ENCODE assay signal across 9 cellular contexts in genomic region chr4:3193531-3194203, GRCh38. TPM values are rescaled to one million over a fixed set of nuclear protein-coding genes. Genes with fewer than 3 reads are reported as not detected.
A peak's percentile ranks its signal among the peaks of the same experiment; 100 is the strongest.
DNase-seq lines count a peak whose midpoint lies in the region; ATAC-seq and TF ChIP-seq lines count a peak whose summit lies in the region.
"Had no signal": no experiment of that assay in that cellular context is flagged by ENCODE, and none has a peak within 500 bp of the region (broad histone marks: within the 10 kb centered on the region; RNA-seq: fewer than 3 reads in every experiment).

No MANE protein-coding gene starts in this region.

- no peaks in the 10 kb centered on the region for H3K4me1 ChIP-seq in MM.1S (ENCODE audit: low read length)

- H3K36me3 ChIP-seq in MM.1S (replicated peaks; ENCODE audit: insufficient read depth, low read length) (no peaks in the 10 kb centered on the region), brain microvascular endothelial cell (replicated peaks) (peaks cover 15% of the 10 kb centered on the region)

- no peaks in the 10 kb centered on the region for H3F3A ChIP-seq in MM.1S (ENCODE audit: insufficient read depth, low read length)

- H4K20me1 ChIP-seq in MM.1S (ENCODE audit: insufficient read depth, low read length): no peaks in the 10 kb centered on the region

- no peak overlapping the region for H2AFZ ChIP-seq in MM.1S (ENCODE audit: low read length)

- no peaks in the 10 kb centered on the region for H3K27me3 ChIP-seq in MM.1S (replicated peaks; ENCODE audit: insufficient read depth, low read length)
- no peaks in the 10 kb centered on the region for H3K27me3 ChIP-seq in brain microvascular endothelial cell (replicated peaks)

- no peaks in the 10 kb centered on the region for H3K9me2 ChIP-seq in MM.1S (replicated peaks; ENCODE audit: insufficient read depth, low read length)

- H3K79me2 ChIP-seq in MM.1S (ENCODE audit: low read length): no peaks in the 10 kb centered on the region

- DNase-seq in DMS53 (lab: John Stamatoyannopoulos, UW) (peak; percentile 47), MM.1S (no peak), brain microvascular endothelial cell (no peak), medulla oblongata (ENCODE audit: extremely low spot score) (peak; percentile 22), putamen (ENCODE audit: low spot score) (no peak), anterior cingulate cortex (lab: John Stamatoyannopoulos, UW) (no peak), A172 (ENCODE audit: low spot score) (no peak)
- DNase-seq: NCI-H446 treated with DMSO at 0.1 percent for 48 hours had no signal

- peak; percentile 26 for TF ChIP-seq CTCF in MM.1S (IDR thresholded peaks at IDR 0.05; ENCODE audit: low read length)
- TF ChIP-seq CTCF in brain microvascular endothelial cell (IDR thresholded peaks at IDR 0.05; ENCODE audit: low read depth, low read length, missing control alignments): peak; percentile 15

- H3K4me3 ChIP-seq in MM.1S (ENCODE audit: low read length) (no peak overlapping the region), brain microvascular endothelial cell (ENCODE audit: low read depth, low read length) (no peak overlapping the region)

- H3K9ac ChIP-seq in MM.1S (ENCODE audit: low read length): no peak overlapping the region

- H3K9me3 ChIP-seq in MM.1S (replicated peaks; ENCODE audit: insufficient read depth, low read length): no peaks in the 10 kb centered on the region

- H3K27ac ChIP-seq in MM.1S (ENCODE audit: low read length) (no peak overlapping the region), brain microvascular endothelial cell (no peak overlapping the region)

- in situ Hi-C loops in brain microvascular endothelial cell (cut with HindIII; ENCODE audit: low pct_ligation_motif_present, low sequenced_read_pairs): no loop called here

- ATAC-seq in GM18498 (IDR thresholded peaks at IDR 0.05; ENCODE audit: unreplicated experiment): no peak

- H3K4me2 ChIP-seq in MM.1S (ENCODE audit: low read depth, low read length): no peak overlapping the region

RNA-seq across cellular contexts. Expression of gene MSANTD1, which starts 55.3 kb away (rescaled TPM):
- 0.55 TPM in 1 of 2 replicates, not detected in the other for total RNA-seq in A172 (2014; rRNA removed; shearing (Covaris generic))

Comparison
In these comparisons a context has a peak if more than half of its experiments do, and no peak if none do; other contexts are left out.
1. DNase-seq: peak in DMS53 (single experiment) and medulla oblongata (single experiment); none in MM.1S (single experiment), brain microvascular endothelial cell (single experiment), putamen (single experiment), anterior cingulate cortex (0 of 58) and A172 (single experiment).